Comparison of ENCODE assay signal across 8 cellular contexts in the genomic region with DNA sequence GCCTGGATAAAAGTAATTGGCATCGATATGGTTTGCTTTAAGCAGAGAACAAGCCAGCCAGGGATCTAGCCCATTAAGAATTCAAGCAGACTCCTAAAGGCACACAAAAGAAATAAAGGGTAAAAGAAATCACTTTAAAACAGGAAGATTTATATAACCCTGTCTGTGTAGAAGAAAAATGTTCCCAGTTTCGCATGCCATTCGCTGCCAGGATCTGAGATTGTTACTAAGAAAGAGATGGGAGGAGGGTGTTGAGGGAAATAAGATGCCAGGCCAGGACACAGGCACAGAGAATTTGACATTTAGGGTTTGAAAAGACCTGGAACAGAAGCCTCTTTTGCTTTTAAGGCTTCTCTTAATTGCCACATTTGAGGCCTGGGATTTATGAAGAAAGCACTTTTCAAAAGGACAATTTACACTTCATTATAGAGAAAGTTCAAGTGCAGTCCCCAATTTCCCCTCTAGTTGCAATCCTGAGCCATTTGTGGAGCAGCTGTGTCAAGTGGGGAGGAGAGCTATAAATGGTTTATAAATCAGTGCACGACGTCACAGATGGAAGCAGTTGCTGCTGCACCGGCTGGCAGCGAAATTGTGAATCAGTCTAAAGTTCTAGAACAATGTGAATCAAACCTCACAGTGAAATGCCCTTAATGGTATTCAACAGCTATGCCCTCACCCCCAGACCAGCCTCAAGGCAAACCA. TPM values are rescaled to one million over a fixed set of nuclear protein-coding genes. Genes with fewer than 3 reads are reported as not detected.
DNase-seq lines count a peak whose midpoint lies in the region; ATAC-seq and TF ChIP-seq lines count a peak whose summit lies in the region.

No MANE protein-coding gene starts in this region.

- no peak for TF ChIP-seq EP300 in neural cell (conservative IDR thresholded peaks at IDR 0.05; ENCODE audit: poor library complexity, severe bottlenecking)

- H3K9ac ChIP-seq in neural cell (ENCODE audit: low read length): no peak overlapping the region

- H3K9me3 ChIP-seq in neural cell (ENCODE audit: low read length): no peaks in the 10 kb centered on the region

- H3K27ac Mint-ChIP-seq in endothelial cell (ENCODE audit: unreplicated experiment): no peak overlapping the region

- no peak overlapping the region for H3K4me3 ChIP-seq in neural cell (ENCODE audit: low read length)

- peak; percentile 53 for DNase-seq in NCI-H774 (lab: John Stamatoyannopoulos, UW)
- no peak for DNase-seq in endothelial cell (ENCODE audit: low spot score)
- no peak for DNase-seq in cortex of kidney (lab: John Stamatoyannopoulos, UW)

- ATAC-seq in HG03039 (IDR thresholded peaks at IDR 0.05; ENCODE audit: unreplicated experiment) (no peak), GM21528 (IDR thresholded peaks at IDR 0.05; ENCODE audit: low FRiP score, unreplicated experiment) (no peak)

- H2AFZ ChIP-seq in neural cell (ENCODE audit: low read depth, low read length): no peak overlapping the region

- no peaks in the 10 kb centered on the region for H3K36me3 Mint-ChIP-seq in endothelial cell (ENCODE audit: low read depth, unreplicated experiment)

- H3K36me3 ChIP-seq in neural cell (ENCODE audit: insufficient read depth, low read length): no peaks in the 10 kb centered on the region

- no peak overlapping the region for H3K27ac ChIP-seq in 22Rv1
- H3K27ac ChIP-seq in neural cell (ENCODE audit: low read length): no peak overlapping the region

- no peak for TF ChIP-seq RAD21 in neural cell (conservative IDR thresholded peaks at IDR 0.05)

- H3K4me2 ChIP-seq in neural cell (ENCODE audit: low read length): no peak overlapping the region

- no peaks in the 10 kb centered on the region for H3K9me2 ChIP-seq in neural cell (ENCODE audit: insufficient read depth, low read length)

- no peaks in the 10 kb centered on the region for H3K27me3 ChIP-seq in neural cell (ENCODE audit: insufficient read depth, low read depth, low read length)

- no peaks in the 10 kb centered on the region for H3K9me3 Mint-ChIP-seq in endothelial cell (ENCODE audit: unreplicated experiment)

- no peaks in the 10 kb centered on the region for H3K4me1 Mint-ChIP-seq in endothelial cell (ENCODE audit: unreplicated experiment)

- TF ChIP-seq CTCF in 22Rv1 (IDR thresholded peaks at IDR 0.05): peak; percentile 53
- peak; percentile 39; the same call in 1 of the 2 replicates for TF ChIP-seq CTCF in GM12874 (IDR thresholded peaks at IDR 0.05; ENCODE audit: insufficient read depth, low read depth, low read length)
- peak; percentile 39 for TF ChIP-seq CTCF in endothelial cell (IDR thresholded peaks at IDR 0.05; ENCODE audit: unreplicated experiment)
- peak; percentile 55 for TF ChIP-seq CTCF in neural cell (IDR thresholded peaks at IDR 0.05; ENCODE audit: poor library complexity, severe bottlenecking)

- no peaks in the 10 kb centered on the region for H3F3A ChIP-seq in neural cell (ENCODE audit: insufficient read depth, low read length, poor library complexity, severe bottlenecking)

- H3K79me2 ChIP-seq in neural cell (replicated peaks; ENCODE audit: insufficient read depth, low read length): no peaks in the 10 kb centered on the region

- H3K4me3 Mint-ChIP-seq in endothelial cell (ENCODE audit: unreplicated experiment): no peak overlapping the region

- no peaks in the 10 kb centered on the region for H4K20me1 ChIP-seq in neural cell (ENCODE audit: insufficient read depth)

- H3K27me3 Mint-ChIP-seq in endothelial cell (ENCODE audit: unreplicated experiment): peaks cover 1% of the 10 kb centered on the region

TF ChIP-seq in neural cell, 6 proteins besides CTCF, POLR2A, EP300 and RAD21:
- TF ChIP-seq, protein P1, sequence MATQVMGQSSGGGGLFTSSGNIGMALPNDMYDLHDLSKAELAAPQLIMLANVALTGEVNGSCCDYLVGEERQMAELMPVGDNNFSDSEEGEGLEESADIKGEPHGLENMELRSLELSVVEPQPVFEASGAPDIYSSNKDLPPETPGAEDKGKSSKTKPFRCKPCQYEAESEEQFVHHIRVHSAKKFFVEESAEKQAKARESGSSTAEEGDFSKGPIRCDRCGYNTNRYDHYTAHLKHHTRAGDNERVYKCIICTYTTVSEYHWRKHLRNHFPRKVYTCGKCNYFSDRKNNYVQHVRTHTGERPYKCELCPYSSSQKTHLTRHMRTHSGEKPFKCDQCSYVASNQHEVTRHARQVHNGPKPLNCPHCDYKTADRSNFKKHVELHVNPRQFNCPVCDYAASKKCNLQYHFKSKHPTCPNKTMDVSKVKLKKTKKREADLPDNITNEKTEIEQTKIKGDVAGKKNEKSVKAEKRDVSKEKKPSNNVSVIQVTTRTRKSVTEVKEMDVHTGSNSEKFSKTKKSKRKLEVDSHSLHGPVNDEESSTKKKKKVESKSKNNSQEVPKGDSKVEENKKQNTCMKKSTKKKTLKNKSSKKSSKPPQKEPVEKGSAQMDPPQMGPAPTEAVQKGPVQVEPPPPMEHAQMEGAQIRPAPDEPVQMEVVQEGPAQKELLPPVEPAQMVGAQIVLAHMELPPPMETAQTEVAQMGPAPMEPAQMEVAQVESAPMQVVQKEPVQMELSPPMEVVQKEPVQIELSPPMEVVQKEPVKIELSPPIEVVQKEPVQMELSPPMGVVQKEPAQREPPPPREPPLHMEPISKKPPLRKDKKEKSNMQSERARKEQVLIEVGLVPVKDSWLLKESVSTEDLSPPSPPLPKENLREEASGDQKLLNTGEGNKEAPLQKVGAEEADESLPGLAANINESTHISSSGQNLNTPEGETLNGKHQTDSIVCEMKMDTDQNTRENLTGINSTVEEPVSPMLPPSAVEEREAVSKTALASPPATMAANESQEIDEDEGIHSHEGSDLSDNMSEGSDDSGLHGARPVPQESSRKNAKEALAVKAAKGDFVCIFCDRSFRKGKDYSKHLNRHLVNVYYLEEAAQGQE (IDR thresholded peaks at IDR 0.05; ENCODE audit: borderline replicate concordance): no peak
- no peak for TF ChIP-seq TAF1 (IDR thresholded peaks at IDR 0.05; ENCODE audit: low read depth)
- no peak for TF ChIP-seq MXI1 (conservative IDR thresholded peaks at IDR 0.05; ENCODE audit: poor library complexity, severe bottlenecking)
- no peak for TF ChIP-seq SMC3 (conservative IDR thresholded peaks at IDR 0.05; ENCODE audit: poor library complexity)
- TF ChIP-seq POLR2AphosphoS5 (IDR thresholded peaks at IDR 0.05): no peak
- no peak for TF ChIP-seq EZH2 (IDR thresholded peaks at IDR 0.05; ENCODE audit: borderline replicate concordance, insufficient read depth, low read length, poor library complexity, severe bottlenecking)

RNA-seq across cellular contexts. Expression of a gene that starts 26.4 kb away (rescaled TPM):
- 15.3 TPM for total RNA-seq in endothelial cell (ENCODE audit: unreplicated experiment)
- 24.5 and 27.5 TPM in 2 replicates for polyA plus RNA-seq in neural cell
- polyA minus RNA-seq in neural cell: 35.3 and 45.6 TPM in 2 replicates

RNA-seq across cellular contexts. Expression of a gene that starts 26.8 kb away (rescaled TPM):
- 15.6 TPM for total RNA-seq in endothelial cell (ENCODE audit: unreplicated experiment)
- polyA plus RNA-seq in neural cell: 23.9 and 27.3 TPM in 2 replicates
- 19.2 and 22.5 TPM in 2 replicates for polyA minus RNA-seq in neural cell
